In genomic region chr3:57592306-57592705, GRCh38 we compare ENCODE assay signal across 1 cellular context.
TF ChIP-seq lines count a peak whose summit lies in the region.

No MANE protein-coding gene starts in this region.

TF ChIP-seq in WTC11, 78 proteins besides CTCF, POLR2A, EP300 and RAD21:
- no peak for TF ChIP-seq SMAD4 (CRISPR knock-in tag; IDR thresholded peaks at IDR 0.05)
- TF ChIP-seq ERG (CRISPR knock-in tag; IDR thresholded peaks at IDR 0.05), result no peak
- TF ChIP-seq ATF2 (CRISPR knock-in tag; IDR thresholded peaks at IDR 0.05; ENCODE audit: borderline replicate concordance, low read depth), result no peak
- TF ChIP-seq USF1 (CRISPR knock-in tag; IDR thresholded peaks at IDR 0.05), result no peak
- TF ChIP-seq IRF2 (CRISPR knock-in tag; IDR thresholded peaks at IDR 0.05; ENCODE audit: borderline replicate concordance, low read depth), result no peak
- no peak for TF ChIP-seq ATF6 (CRISPR knock-in tag; IDR thresholded peaks at IDR 0.05)
- TF ChIP-seq ZNF396 (CRISPR knock-in tag; IDR thresholded peaks at IDR 0.05; ENCODE audit: borderline replicate concordance), result no peak
- TF ChIP-seq ZNF121 (CRISPR knock-in tag; IDR thresholded peaks at IDR 0.05), result no peak
- no peak for TF ChIP-seq GABPB1 (CRISPR knock-in tag; IDR thresholded peaks at IDR 0.05)
- no peak for TF ChIP-seq TEAD4 (CRISPR knock-in tag; IDR thresholded peaks at IDR 0.05)
- TF ChIP-seq OVOL2 (CRISPR knock-in tag; IDR thresholded peaks at IDR 0.05; ENCODE audit: borderline replicate concordance), result no peak
- TF ChIP-seq ZNF512 (CRISPR knock-in tag; IDR thresholded peaks at IDR 0.05; ENCODE audit: borderline replicate concordance), result no peak
- TF ChIP-seq TP53 (CRISPR knock-in tag; IDR thresholded peaks at IDR 0.05), result no peak
- TF ChIP-seq CREM (CRISPR knock-in tag; IDR thresholded peaks at IDR 0.05), result no peak
